ENCODE assay signal across 8 cellular contexts in the genomic region with DNA sequence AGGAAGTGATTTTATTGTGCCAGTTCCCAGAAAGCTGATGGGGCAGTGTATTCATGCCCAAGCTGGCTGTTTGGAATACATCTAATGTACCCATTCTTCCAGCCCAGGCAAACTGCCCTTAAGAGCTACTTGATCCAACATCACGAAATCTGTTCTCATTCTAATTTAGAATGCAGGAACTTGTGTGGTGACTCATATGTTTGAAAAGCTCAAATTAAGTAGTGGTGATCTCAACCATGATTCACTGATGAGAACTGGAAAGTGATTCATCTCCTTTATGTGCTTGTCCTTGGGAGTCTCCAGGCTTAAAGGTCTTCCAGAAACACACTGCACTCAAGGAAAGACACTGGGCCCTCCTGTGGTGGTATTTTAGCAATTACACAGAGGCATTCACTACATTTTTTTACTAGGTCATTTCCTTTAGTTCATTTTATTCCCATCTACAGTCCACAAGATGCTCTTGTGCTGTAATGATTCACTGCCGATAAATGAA.
DNase-seq lines count a peak whose midpoint lies in the region; ATAC-seq, FAIRE-seq and TF ChIP-seq lines count a peak whose summit lies in the region.

No MANE protein-coding gene starts in this region.

- no TSS peak for BruUV-seq in Calu3 (replicated peaks; lab: Mats Ljungman, UMichigan)

- H3K4me3 ChIP-seq in naive thymus-derived CD4-positive, alpha-beta T cell (ENCODE audit: low read length), result no peak overlapping the region

- peak overlapping the region; percentile 87 for H3K27ac Mint-ChIP-seq in Calu3 (ENCODE audit: unreplicated experiment)
- H3K27ac Mint-ChIP-seq in naive thymus-derived CD4-positive, alpha-beta T cell, result no peak overlapping the region
- no peak overlapping the region for H3K27ac Mint-ChIP-seq in T-cell

- peak; percentile 70 for ATAC-seq in naive thymus-derived CD4-positive, alpha-beta T cell
- ATAC-seq in T-cell (replicated peaks in 1 of 4), result no peak

- H3K27ac ChIP-seq in naive thymus-derived CD4-positive, alpha-beta T cell (ENCODE audit: low read depth, low read length), result no peak overlapping the region

- no peak overlapping the region for H3K4me3 Mint-ChIP-seq in Calu3 (ENCODE audit: low read depth, unreplicated experiment)
- H3K4me3 Mint-ChIP-seq in naive thymus-derived CD4-positive, alpha-beta T cell, result no peak overlapping the region
- H3K4me3 Mint-ChIP-seq in T-cell, result no peak overlapping the region

- H3K9me3 Mint-ChIP-seq in Calu3 (ENCODE audit: low read depth, unreplicated experiment) (peaks cover 11% of the 10 kb centered on the region), T-cell (peaks cover 0 to 4% (median 0%) of the 10 kb centered on the region in 3 donors)
- H3K9me3 Mint-ChIP-seq in naive thymus-derived CD4-positive, alpha-beta T cell, result peaks cover 0 to 8% (median 2%) of the 10 kb centered on the region in 11 donors

- TF ChIP-seq CTCF in Calu3 (IDR thresholded peaks at IDR 0.05; ENCODE audit: unreplicated experiment), result no peak

- DNase-seq in Calu3 (peak; percentile 67), MV-4-11 (lab: John Stamatoyannopoulos, UW) (peak; percentile 55), epidermal melanocyte (ENCODE audit: insufficient read length, low spot score) (peak; percentile 78), T-cell (no peak), T-helper 1 cell (no peak), GM19239 (ENCODE audit: insufficient read length, low spot score) (no peak)
- DNase-seq in naive thymus-derived CD4-positive, alpha-beta T cell, result no peak
- DNase-seq in activated CD4-positive, alpha-beta T cell treated with anti-CD3 and anti-CD28 coated beads for 4 hours, result no peak

- H3K27me3 Mint-ChIP-seq in Calu3 (ENCODE audit: unreplicated experiment) (no peaks in the 10 kb centered on the region), T-cell (peaks cover 0 to 2% of the 10 kb centered on the region in 2 donors)
- H3K27me3 Mint-ChIP-seq in naive thymus-derived CD4-positive, alpha-beta T cell, result peaks cover 0 to 14% (median 0%) of the 10 kb centered on the region in 5 donors

- POLR2A ChIA-PET in naive thymus-derived CD4-positive, alpha-beta T cell (lab: Charles Lee), result no interaction called here
- POLR2A ChIA-PET in T-cell (lab: Charles Lee), result no interaction called here

- intact Hi-C loops in Calu3 (cut with micrococcal nuclease; ENCODE audit: unreplicated experiment), result loop anchor here (1.0 kb wide), 1 partner anchor 40 kb away; no protein-coding TSS in a partner anchor
- intact Hi-C loops in naive thymus-derived CD4-positive, alpha-beta T cell (cut with micrococcal nuclease), result no loop called here

- CTCF ChIA-PET in Calu3 (lab: Charles Lee), result interaction anchor here (0.6 to 1.0 kb wide), 7 partner anchors 14 to 267 kb away, joined by 3 to 8 read pairs (median 6); no protein-coding TSS in a partner anchor
- CTCF ChIA-PET in naive thymus-derived CD4-positive, alpha-beta T cell (lab: Charles Lee), result no interaction called here
- CTCF ChIA-PET in T-cell (lab: Charles Lee), result no interaction called here

- H3K27me3 ChIP-seq in naive thymus-derived CD4-positive, alpha-beta T cell (ENCODE audit: control insufficient read depth in 2 of 2, insufficient read depth in 2 of 2, low read length in 2 of 2), result no peaks in the 10 kb centered on the region

- no peak for FAIRE-seq in GM19239 (lab: Jason Lieb, UNC)

- H3K4me1 ChIP-seq in naive thymus-derived CD4-positive, alpha-beta T cell (ENCODE audit: control insufficient read depth in 2 of 2, insufficient read depth in 2 of 2, low read length in 2 of 2), result no peaks in the 10 kb centered on the region

- peaks cover 49% of the 10 kb centered on the region for H3K4me1 Mint-ChIP-seq in Calu3 (ENCODE audit: low read depth, unreplicated experiment)
- peaks cover 0 to 1% (median 0%) of the 10 kb centered on the region in 7 donors for H3K4me1 Mint-ChIP-seq in naive thymus-derived CD4-positive, alpha-beta T cell
- H3K4me1 Mint-ChIP-seq in T-cell, result no peaks in the 10 kb centered on the region

- H3K36me3 Mint-ChIP-seq in Calu3 (ENCODE audit: insufficient read depth, unreplicated experiment) (no peaks in the 10 kb centered on the region), T-cell (no peaks in the 10 kb centered on the region)
- no peaks in the 10 kb centered on the region for H3K36me3 Mint-ChIP-seq in naive thymus-derived CD4-positive, alpha-beta T cell

- no peaks in the 10 kb centered on the region for H3K36me3 ChIP-seq in naive thymus-derived CD4-positive, alpha-beta T cell (ENCODE audit: control insufficient read depth in 2 of 3, insufficient read depth in 3 of 3, low read length in 3 of 3)

- H3K9me3 ChIP-seq in naive thymus-derived CD4-positive, alpha-beta T cell (ENCODE audit: control insufficient read depth in 2 of 3, low read length in 3 of 3), result no peaks in the 10 kb centered on the region

Comparison
In these comparisons a context has a peak if more than half of its experiments do, and no peak if none do; other contexts are left out.
1. DNase-seq: peak in Calu3 (single experiment), MV-4-11 (single experiment) and epidermal melanocyte (single experiment); none in naive thymus-derived CD4-positive, alpha-beta T cell (0 of 9), T-cell (0 of 34), T-helper 1 cell (0 of 5), GM19239 (single experiment) and activated CD4-positive, alpha-beta T cell treated with anti-CD3 and anti-CD28 coated beads for 4 hours (0 of 2).